8 cellular contexts compared by ENCODE assay signal in the genomic region with DNA sequence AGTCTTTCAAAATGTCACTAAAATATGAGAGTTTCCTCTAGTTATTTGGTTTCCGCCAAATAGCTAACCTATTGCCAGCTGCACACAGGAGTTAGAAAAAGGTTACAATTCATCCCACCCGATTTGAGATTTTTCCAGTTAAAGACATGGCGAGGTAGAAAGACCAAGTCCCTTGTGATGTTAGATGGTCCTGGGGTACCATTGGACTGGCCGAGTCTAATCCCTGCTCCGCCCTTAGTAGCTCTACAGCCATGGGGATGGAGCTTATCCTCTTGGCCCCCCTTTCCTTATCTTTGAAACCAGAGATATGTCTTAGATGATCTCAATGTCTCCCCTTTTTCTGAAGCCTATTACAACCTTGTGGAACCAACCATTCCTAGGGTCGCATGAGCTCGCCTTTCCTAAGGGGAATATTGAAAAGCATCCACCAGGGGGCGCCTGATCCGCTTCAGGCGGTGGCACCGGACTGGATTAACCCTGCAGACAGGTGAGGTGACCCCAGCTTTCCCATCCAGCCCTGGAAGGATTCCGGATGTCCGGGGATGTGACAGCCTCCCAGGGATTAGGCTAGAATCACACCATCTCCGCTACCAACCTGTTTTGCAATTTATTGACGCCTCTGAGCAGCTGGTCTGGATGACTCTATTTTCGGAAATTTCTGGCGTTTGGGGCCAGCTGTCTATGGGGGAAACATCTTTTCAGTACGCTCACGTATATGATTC.
DNase-seq lines count a peak whose midpoint lies in the region; ATAC-seq and TF ChIP-seq lines count a peak whose summit lies in the region.

No MANE protein-coding gene starts in this region.

- intact Hi-C loops in OCI-LY7 (cut with micrococcal nuclease; ENCODE audit: unreplicated experiment), result loop anchor here (1.0 to 2.0 kb wide), 2 partner anchors 224 to 296 kb away; no protein-coding TSS in a partner anchor

- no peak overlapping the region for H3K27ac ChIP-seq in OCI-LY7 (ENCODE audit: low read depth, low read length, poor library complexity, severe bottlenecking)

- no peaks in the 10 kb centered on the region for H3K9me2 ChIP-seq in OCI-LY7 (ENCODE audit: insufficient read depth, low read length)

- H3K4me2 ChIP-seq in OCI-LY7 (ENCODE audit: low read length), result no peak overlapping the region

- TF ChIP-seq CTCF in OCI-LY7 (conservative IDR thresholded peaks at IDR 0.05; ENCODE audit: low read length), result peak; percentile 92

- POLR2A ChIA-PET in HEK293T (lab: Yijun Ruan, JAX), result interaction anchor here (0.8 kb wide), 1 partner anchor 68 kb away, joined by 5 read pairs; a partner anchor contains a TSS
- POLR2A ChIA-PET in OCI-LY7 (lab: Charles Lee), result interaction anchor here (0.5 to 1.7 kb wide), 5 partner anchors 9 to 1543 kb away, joined by 3 read pairs; no protein-coding TSS in a partner anchor

- CTCF ChIA-PET in HEK293T (lab: Yijun Ruan, JAX) (interaction anchor here (0.6 to 2.3 kb wide), 42 partner anchors 9 to 1885 kb away, joined by 3 to 21 read pairs (median 4); no protein-coding TSS in a partner anchor), OCI-LY7 (lab: Charles Lee; ENCODE audit: unreplicated experiment) (interaction anchor here (0.7 kb wide), 2 partner anchors 21 to 299 kb away, joined by 3 read pairs; no protein-coding TSS in a partner anchor)

- DNase-seq in CD1c-positive myeloid dendritic cell (ENCODE audit: extremely low spot score) (peak; percentile 57), HEK293T (ENCODE audit: extremely low spot score) (peak; percentile 83), OCI-LY7 (ENCODE audit: low spot score) (peak; percentile 68), activated T-cell treated with anti-CD3 and anti-CD28 coated beads for 4 hours (peak; percentile 52), fibroblast of peridontal ligament (ENCODE audit: extremely low read depth) (peak; percentile 22), pons (ENCODE audit: low spot score) (peak; percentile 28)

- H3K4me3 ChIP-seq in OCI-LY7 (ENCODE audit: low read depth, low read length, poor library complexity, severe bottlenecking), result no peak overlapping the region

- no peaks in the 10 kb centered on the region for H4K20me1 ChIP-seq in OCI-LY7 (ENCODE audit: insufficient read depth, low read length)

- no peaks in the 10 kb centered on the region for H3K36me3 ChIP-seq in OCI-LY7 (ENCODE audit: insufficient read depth, low read length)

- BruUV-seq in OCI-LY7 (replicated peaks; lab: Mats Ljungman, UMichigan), result no TSS peak

- H3K4me1 ChIP-seq in OCI-LY7 (ENCODE audit: insufficient read depth, low read length, poor library complexity, severe bottlenecking), result no peaks in the 10 kb centered on the region

- H3K9me3 ChIP-seq in OCI-LY7 (ENCODE audit: low read length), result no peaks in the 10 kb centered on the region

- no peaks in the 10 kb centered on the region for H3K79me2 ChIP-seq in OCI-LY7 (ENCODE audit: insufficient read depth, low read depth, low read length)

- ATAC-seq in GM18870 (IDR thresholded peaks at IDR 0.05; ENCODE audit: unreplicated experiment) (no peak), GM21360 (IDR thresholded peaks at IDR 0.05; ENCODE audit: unreplicated experiment) (no peak)

- no peak overlapping the region for H2AFZ ChIP-seq in OCI-LY7 (ENCODE audit: low read length)

TF ChIP-seq in HEK293T, 16 proteins besides CTCF, POLR2A, EP300 and RAD21:
- TF ChIP-seq HDGF (IDR thresholded peaks at IDR 0.05; ENCODE audit: borderline replicate concordance) (no peak), FOXA1 (IDR thresholded peaks at IDR 0.05) (no peak), NFRKB (IDR thresholded peaks at IDR 0.05) (no peak), FOXM1 (IDR thresholded peaks at IDR 0.05; ENCODE audit: borderline replicate concordance) (no peak), SUZ12 (IDR thresholded peaks at IDR 0.05) (no peak), CTBP1 (IDR thresholded peaks at IDR 0.05; ENCODE audit: borderline replicate concordance) (no peak), ELF4 (IDR thresholded peaks at IDR 0.05) (no peak), FOXK2 (IDR thresholded peaks at IDR 0.05) (no peak), TARDBP (IDR thresholded peaks at IDR 0.05) (no peak), ZNF384 (IDR thresholded peaks at IDR 0.05) (no peak), BHLHE40 (IDR thresholded peaks at IDR 0.05; ENCODE audit: borderline replicate concordance) (no peak), ARNT (IDR thresholded peaks at IDR 0.05) (no peak), LEF1 (IDR thresholded peaks at IDR 0.05; ENCODE audit: borderline replicate concordance) (no peak), SP1 (IDR thresholded peaks at IDR 0.05) (no peak)

Comparison
In these comparisons a context has a peak if more than half of its experiments do, and no peak if none do; other contexts are left out.
1. DNase-seq: peak in every context shown above with its lines; median percentile 83 in HEK293T; 68 in OCI-LY7; 57 in CD1c-positive myeloid dendritic cell; 52 in activated T-cell treated with anti-CD3 and anti-CD28 coated beads for 4 hours; 28 in pons; 22 in fibroblast of peridontal ligament.